In genomic region chr11:70618471-70619101, GRCh38 we compare ENCODE assay signal across 27 cellular contexts.
A peak's percentile ranks its signal among the peaks of the same experiment; 100 is the strongest.
DNase-seq lines count a peak whose midpoint lies in the region; FAIRE-seq and TF ChIP-seq lines count a peak whose summit lies in the region.
"Had no signal": no experiment of that assay in that cellular context is flagged by ENCODE, and none has a peak within 500 bp of the region (broad histone marks: within the 10 kb centered on the region; RNA-seq: fewer than 3 reads in every experiment).

No MANE protein-coding gene starts in this region.

- no peaks in the 10 kb centered on the region for H3K36me3 ChIP-seq in osteoblast (ENCODE audit: insufficient read depth, low read length)
- H3K36me3 ChIP-seq: BLaER1 treated with 17β-estradiol and CSF1 and Interleukin-3, amounts not matched to agents 10 nM and 100 nM; brain microvascular endothelial cell; gastrocnemius medialis had no signal

- H3K27ac ChIP-seq in osteoblast (ENCODE audit: low read depth, low read length) = no peak overlapping the region
- H3K27ac ChIP-seq: 22Rv1; BLaER1 treated with 17β-estradiol and CSF1 and Interleukin-3, amounts not matched to agents 10 nM and 100 nM; brain microvascular endothelial cell; gastrocnemius medialis had no signal

- no peaks in the 10 kb centered on the region for H3K9me3 ChIP-seq in osteoblast (ENCODE audit: low read depth, low read length)

- no peak overlapping the region for H3K4me3 Mint-ChIP-seq in MCF 10A (ENCODE audit: unreplicated experiment)
- H3K4me3 Mint-ChIP-seq: activated CD4-positive, alpha-beta memory T cell treated with anti-CD3 and anti-CD28 coated beads, Interleukin-2, amount 10 ng/mL, durations not matched to agents 7 days and 5 days; natural killer cell had no signal

- TF ChIP-seq CTCF in osteoblast (IDR thresholded peaks at IDR 0.05; ENCODE audit: extremely low read depth, low read depth, low read length) = no peak
- TF ChIP-seq CTCF in MCF 10A (IDR thresholded peaks at IDR 0.05; ENCODE audit: unreplicated experiment) = no peak

- no peak for FAIRE-seq in GM12892 (lab: Jason Lieb, UNC)
- FAIRE-seq: endothelial cell of umbilical vein, small intestine had no signal

- no peaks in the 10 kb centered on the region for H3K27me3 Mint-ChIP-seq in MCF 10A (ENCODE audit: insufficient read depth, unreplicated experiment)
- H3K27me3 Mint-ChIP-seq: activated CD4-positive, alpha-beta memory T cell treated with anti-CD3 and anti-CD28 coated beads, Interleukin-2, amount 10 ng/mL, durations not matched to agents 7 days and 5 days had no signal

- no peaks in the 10 kb centered on the region for H3K27me3 ChIP-seq in osteoblast (ENCODE audit: insufficient read depth, low read length)
- H3K27me3 ChIP-seq: BLaER1 treated with 17β-estradiol and CSF1 and Interleukin-3, amounts not matched to agents 10 nM and 100 nM; brain microvascular endothelial cell; gastrocnemius medialis had no signal

- no peak for TF ChIP-seq POLR2A in GM12892 (IDR thresholded peaks at IDR 0.05; ENCODE audit: low read depth, low read length)

- CTCF ChIA-PET in MCF 10A (lab: Yijun Ruan, JAX) = no interaction called here

- no peaks in the 10 kb centered on the region for H3K4me1 ChIP-seq in osteoblast (ENCODE audit: insufficient read depth, low read length)
- H3K4me1 ChIP-seq: gastrocnemius medialis had no signal

- H3K79me2 ChIP-seq in osteoblast (ENCODE audit: insufficient read depth, low read length) = no peaks in the 10 kb centered on the region

- intact Hi-C loops in MCF 10A (cut with micrococcal nuclease) = no loop called here

- H3K27ac Mint-ChIP-seq in MCF 10A (ENCODE audit: low read depth, unreplicated experiment) = no peak overlapping the region
- H3K27ac Mint-ChIP-seq: activated CD4-positive, alpha-beta memory T cell treated with anti-CD3 and anti-CD28 coated beads, Interleukin-2, amount 10 ng/mL, durations not matched to agents 7 days and 5 days; natural killer cell had no signal

- POLR2A ChIA-PET in MCF 10A (lab: Yijun Ruan, JAX) = no interaction called here

- peaks cover 6% of the 10 kb centered on the region for H3K36me3 Mint-ChIP-seq in MCF 10A (ENCODE audit: insufficient read depth, unreplicated experiment)
- H3K36me3 Mint-ChIP-seq: natural killer cell had no signal

- H3K9me3 Mint-ChIP-seq in MCF 10A (ENCODE audit: unreplicated experiment) = peaks cover 8% of the 10 kb centered on the region
- H3K9me3 Mint-ChIP-seq: activated CD4-positive, alpha-beta memory T cell treated with anti-CD3 and anti-CD28 coated beads, Interleukin-2, amount 10 ng/mL, durations not matched to agents 7 days and 5 days; natural killer cell had no signal

- DNase-seq in DMS153 (lab: John Stamatoyannopoulos, UW) = peak; percentile 40
- no peak for DNase-seq in DMS153 treated with DMSO at 0.1 percent for 48 hours (lab: John Stamatoyannopoulos, UW; ENCODE audit: unreplicated experiment)
- DNase-seq in NCI-H2081 (lab: John Stamatoyannopoulos, UW) = peak; percentile 44 to 85
- peak; percentile 68 for DNase-seq in cerebellar cortex (ENCODE audit: low spot score)
- DNase-seq in osteoblast (ENCODE audit: insufficient read length, low spot score, missing footprints) = peak; percentile 43
- DNase-seq in GM12892 (ENCODE audit: insufficient read length) = no peak
- DNase-seq in HCEC 1CT = no peak
- no peak for DNase-seq in MCF 10A (ENCODE audit: unreplicated experiment)
- DNase-seq: activated CD4-positive, alpha-beta memory T cell treated with anti-CD3 and anti-CD28 coated beads, Interleukin-2, amount 10 ng/mL, durations not matched to agents 7 days and 5 days; activated CD4-positive, alpha-beta T cell treated with anti-CD3 and anti-CD28 coated beads for 1 hour; activated CD8-positive, alpha-beta memory T cell treated with anti-CD3 and anti-CD28 coated beads, Interleukin-2, amount 50 U/mL, for 4 hours; activated naive CD4-positive, alpha-beta T cell; brain microvascular endothelial cell; DMS53; gastrocnemius medialis; natural killer cell; NCI-H1105; NCI-H1930; NCI-H446; SHP77 treated with DMSO at 0.1 percent for 48 hours; small intestine; stimulated activated naive CD4-positive, alpha-beta T cell; T-helper 2 cell had no signal

- no TSS peak for BruUV-seq in MCF 10A (replicated peaks; lab: Mats Ljungman, UMichigan)

- no peak overlapping the region for H2AFZ ChIP-seq in osteoblast (ENCODE audit: low read length)

- H4K20me1 ChIP-seq in osteoblast (ENCODE audit: insufficient read depth, low read length) = no peaks in the 10 kb centered on the region
- H4K20me1 ChIP-seq: BLaER1 treated with 17β-estradiol and CSF1 and Interleukin-3, amounts not matched to agents 10 nM and 100 nM had no signal

- H3K4me2 ChIP-seq in osteoblast (ENCODE audit: insufficient read depth, low read length) = no peak overlapping the region

- H3K4me1 Mint-ChIP-seq in MCF 10A (ENCODE audit: insufficient read depth, unreplicated experiment) = no peaks in the 10 kb centered on the region
- H3K4me1 Mint-ChIP-seq: activated CD4-positive, alpha-beta memory T cell treated with anti-CD3 and anti-CD28 coated beads, Interleukin-2, amount 10 ng/mL, durations not matched to agents 7 days and 5 days; natural killer cell had no signal

- H3K4me3 ChIP-seq in osteoblast (ENCODE audit: insufficient read depth, low read length) = no peak overlapping the region
- H3K4me3 ChIP-seq: BLaER1 treated with 17β-estradiol and CSF1 and Interleukin-3, amounts not matched to agents 10 nM and 100 nM; gastrocnemius medialis; lung had no signal

Comparison
In these comparisons a context has a peak if more than half of its experiments do, and no peak if none do; other contexts are left out.
1. DNase-seq: peak in DMS153 (single experiment), NCI-H2081 (2 of 2), cerebellar cortex (single experiment) and osteoblast (single experiment); none in DMS153 treated with DMSO at 0.1 percent for 48 hours (single experiment), GM12892 (single experiment), HCEC 1CT (single experiment) and MCF 10A (single experiment).